Comparison of ENCODE assay signal across 20 cellular contexts in the genomic region with DNA sequence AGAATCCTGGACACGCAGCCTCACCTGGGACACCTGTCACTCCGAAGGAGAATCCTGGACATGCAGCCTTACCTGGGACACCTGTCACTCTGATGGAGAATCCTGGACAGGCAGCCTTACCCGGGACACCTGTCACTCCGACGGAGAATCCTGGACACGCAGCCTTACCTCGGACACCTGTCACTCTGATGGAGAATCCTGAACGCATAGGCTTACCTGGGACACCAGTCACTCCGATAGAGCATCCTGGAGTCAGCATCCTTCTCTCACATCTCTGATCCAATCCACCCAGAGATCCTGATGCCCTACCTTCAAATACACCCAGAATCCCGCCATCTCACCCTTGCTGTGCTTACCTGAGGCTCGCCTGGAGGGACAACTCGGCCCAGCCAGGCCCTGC.
A peak's percentile ranks its signal among the peaks of the same experiment; 100 is the strongest.
DNase-seq lines count a peak whose midpoint lies in the region; ATAC-seq and TF ChIP-seq lines count a peak whose summit lies in the region.
"Had no signal": no experiment of that assay in that cellular context is flagged by ENCODE, and none has a peak within 500 bp of the region (broad histone marks: within the 10 kb centered on the region; RNA-seq: fewer than 3 reads in every experiment).

No MANE protein-coding gene starts in this region.

- intact Hi-C loops in Right ventricle myocardium superior (cut with DNase I): no loop called here
- intact Hi-C loops in posterior vena cava (cut with DNase I): no loop called here

- no peak overlapping the region for H3K4me3 ChIP-seq in right atrium auricular region
- H3K4me3 ChIP-seq: BLaER1, GM12878 had no signal

- TF ChIP-seq CTCF in right atrium auricular region (IDR thresholded peaks at IDR 0.05): no peak

- no peaks in the 10 kb centered on the region for H3K4me1 ChIP-seq in right atrium auricular region

- no peak overlapping the region for H3K27ac ChIP-seq in right atrium auricular region
- H3K27ac ChIP-seq: BLaER1, RWPE1 had no signal

- no peaks in the 10 kb centered on the region for H3K9me3 ChIP-seq in right atrium auricular region
- H3K9me3 ChIP-seq: BLaER1 had no signal

- DNase-seq in right atrium auricular region (ENCODE audit: low spot score) (peak; percentile 28), Right ventricle myocardium superior (no peak), islet precursor cell (peak; percentile 46), posterior vena cava (ENCODE audit: low spot score) (peak; percentile 23), DMS53 treated with DMSO at 0.1 percent for 48 hours (lab: John Stamatoyannopoulos, UW; ENCODE audit: unreplicated experiment) (no peak), NCI-H748 (lab: John Stamatoyannopoulos, UW; ENCODE audit: unreplicated experiment) (no peak), NCI-H2171 treated with DMSO at 0.1 percent for 48 hours (lab: John Stamatoyannopoulos, UW) (no peak)
- DNase-seq: CD4-positive, alpha-beta T cell; GOT3; HCEC 1CT; KBM-7; MV-4-11; NCI-H1105; NCI-H2029; NCI-H526 treated with DMSO at 0.1 percent for 48 hours; SHP77 treated with DMSO at 0.1 percent for 48 hours had no signal

- no peaks in the 10 kb centered on the region for H3K27me3 ChIP-seq in right atrium auricular region
- H3K27me3 ChIP-seq: BLaER1 had no signal

- H3K36me3 ChIP-seq in right atrium auricular region: no peaks in the 10 kb centered on the region
- H3K36me3 ChIP-seq: BLaER1 had no signal

- no peak for ATAC-seq in Right ventricle myocardium superior (ENCODE audit: poor library complexity)
- ATAC-seq: GM12878, Panc1 had no signal

Comparison
In these comparisons a context has a peak if more than half of its experiments do, and no peak if none do; other contexts are left out.
1. DNase-seq: peak in right atrium auricular region (single experiment), islet precursor cell (single experiment) and posterior vena cava (single experiment); none in Right ventricle myocardium superior (single experiment), DMS53 treated with DMSO at 0.1 percent for 48 hours (single experiment), NCI-H748 (single experiment) and NCI-H2171 treated with DMSO at 0.1 percent for 48 hours (single experiment).